1 cellular context compared by ENCODE assay signal in genomic region chr10:15208221-15208620, GRCh38.
TF ChIP-seq lines count a peak whose summit lies in the region.

No MANE protein-coding gene starts in this region.

TF ChIP-seq in GM12878, 131 proteins besides CTCF, POLR2A, EP300 and RAD21 (continued from another document):
- TF ChIP-seq NR2C2 (IDR thresholded peaks at IDR 0.05; ENCODE audit: borderline replicate concordance, control insufficient read depth, insufficient read length, low read depth) = no peak
